ENCODE assay signal across 8 cellular contexts in the genomic region with DNA sequence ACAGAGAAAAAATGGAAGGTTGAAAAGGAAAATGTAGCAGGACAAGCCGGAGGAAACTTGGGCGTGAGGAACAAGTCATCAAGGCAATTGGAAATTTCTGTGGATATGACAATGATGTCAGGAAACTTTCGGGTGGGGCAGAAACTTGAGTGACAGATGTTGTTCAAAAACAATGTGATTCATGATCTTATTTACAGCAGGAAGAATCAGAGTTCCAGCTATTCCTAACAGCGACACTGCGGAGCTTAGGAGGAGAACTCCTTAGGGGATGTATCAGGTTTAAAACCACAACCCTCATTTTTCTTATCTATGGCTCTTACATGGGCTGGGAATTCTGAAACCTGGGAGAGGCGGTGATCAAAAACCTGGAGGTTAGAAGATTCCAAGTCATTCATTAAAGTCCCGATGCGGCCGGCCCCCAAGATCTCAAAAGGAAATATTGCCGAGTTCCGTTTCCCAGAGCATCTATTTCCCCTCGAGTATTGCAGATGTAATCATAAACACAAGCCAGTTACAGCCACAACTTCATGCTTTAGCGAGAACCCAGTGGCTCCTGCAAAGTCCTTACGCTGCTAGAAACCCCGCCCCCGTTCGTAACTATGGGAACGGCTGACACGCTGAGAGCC. TPM values are rescaled to one million over a fixed set of nuclear protein-coding genes. Genes with fewer than 3 reads are reported as not detected.
DNase-seq lines count a peak whose midpoint lies in the region; ATAC-seq, FAIRE-seq and TF ChIP-seq lines count a peak whose summit lies in the region.

No MANE protein-coding gene starts in this region.

- no peaks in the 10 kb centered on the region for H3K36me3 Mint-ChIP-seq in activated CD4-positive, alpha-beta T cell treated with anti-CD3 and anti-CD28 coated beads, Interleukin-2, amount 10 ng/mL, durations not matched to agents 7 days and 5 days (ENCODE audit: low read depth)
- peaks cover 6% of the 10 kb centered on the region for H3K36me3 Mint-ChIP-seq in astrocyte (ENCODE audit: low read depth, unreplicated experiment)

- H3K79me2 ChIP-seq in astrocyte (ENCODE audit: insufficient read depth, low read length) (peaks cover 13% of the 10 kb centered on the region), HepG2 (ENCODE audit: insufficient read depth, low read length) (no peaks in the 10 kb centered on the region)

- intact Hi-C loops in HepG2 (cut with micrococcal nuclease; ENCODE audit: unreplicated experiment): loop anchor here (2.0 kb wide), 2 partner anchors 43 to 469 kb away; no protein-coding TSS in a partner anchor

- H4K20me1 ChIP-seq in astrocyte (ENCODE audit: insufficient read depth, low read length): no peaks in the 10 kb centered on the region
- no peaks in the 10 kb centered on the region for H4K20me1 ChIP-seq in HepG2 (ENCODE audit: insufficient read depth, low read length)

- in situ Hi-C loops in HepG2 (cut with HindIII; ENCODE audit: extremely low pct_ligation_motif_present, low pct_unique_long_range_greater_than_20kb): no loop called here

- H3K4me1 Mint-ChIP-seq in activated CD4-positive, alpha-beta T cell treated with anti-CD3 and anti-CD28 coated beads, Interleukin-2, amount 10 ng/mL, durations not matched to agents 7 days and 5 days: peaks cover 22% of the 10 kb centered on the region
- H3K4me1 Mint-ChIP-seq in astrocyte (ENCODE audit: low read depth, unreplicated experiment): peaks cover 11% of the 10 kb centered on the region

- peak overlapping the region; percentile 54 for H3K9ac ChIP-seq in astrocyte (ENCODE audit: low read length)
- peak overlapping the region; percentile 20 for H3K9ac ChIP-seq in HepG2 (ENCODE audit: insufficient read depth, low read depth, low read length)

- H3K27ac Mint-ChIP-seq in activated CD4-positive, alpha-beta T cell treated with anti-CD3 and anti-CD28 coated beads, Interleukin-2, amount 10 ng/mL, durations not matched to agents 7 days and 5 days: peak overlapping the region; percentile 74
- H3K27ac Mint-ChIP-seq in astrocyte (ENCODE audit: unreplicated experiment): peak overlapping the region; percentile 77

- H3K36me3 ChIP-seq in astrocyte (ENCODE audit: insufficient read depth, low read length): no peaks in the 10 kb centered on the region
- H3K36me3 ChIP-seq in HepG2 (replicated peaks in 1 of 2; ENCODE audit: control insufficient read depth in 1 of 2, insufficient read depth in 2 of 2, low read length in 2 of 2): no peaks in the 10 kb centered on the region
- no peaks in the 10 kb centered on the region for H3K36me3 ChIP-seq in thymus (ENCODE audit: control insufficient read depth, insufficient read depth)

- BruUV-seq in HepG2 (replicated peaks; lab: Mats Ljungman, UMichigan): no TSS peak

- H2AFZ ChIP-seq in astrocyte (ENCODE audit: low read depth, low read length) (peak overlapping the region; percentile 43), HepG2 (ENCODE audit: low read length) (no peak overlapping the region)

- H3K27ac ChIP-seq in astrocyte (ENCODE audit: low read depth, low read length): no peak overlapping the region
- no peak overlapping the region for H3K27ac ChIP-seq in HepG2 (ENCODE audit: extremely low read length, insufficient read depth, low read length)
- peak overlapping the region; percentile 70 for H3K27ac ChIP-seq in thymus (ENCODE audit: low read depth)

- H3K4me3 ChIP-seq in astrocyte (ENCODE audit: insufficient read depth, low read depth, low read length) (peak overlapping the region; percentile 52), HepG2 (replicated peaks in 1 of 3; ENCODE audit: insufficient read depth in 1 of 3, low read depth in 2 of 3, low read length in 3 of 3) (peak overlapping the region; percentile 16 to 51 (median 19); a peak in 5 of 6 replicates), thymus (ENCODE audit: low read length) (peak overlapping the region; percentile 40)

- H3K9me3 Mint-ChIP-seq in activated CD4-positive, alpha-beta T cell treated with anti-CD3 and anti-CD28 coated beads, Interleukin-2, amount 10 ng/mL, durations not matched to agents 7 days and 5 days: no peaks in the 10 kb centered on the region
- no peaks in the 10 kb centered on the region for H3K9me3 Mint-ChIP-seq in astrocyte (ENCODE audit: unreplicated experiment)

- FAIRE-seq in astrocyte (lab: Jason Lieb, UNC) (no peak), HepG2 (lab: Jason Lieb, UNC) (no peak)

- H3K27me3 Mint-ChIP-seq in activated CD4-positive, alpha-beta T cell treated with anti-CD3 and anti-CD28 coated beads, Interleukin-2, amount 10 ng/mL, durations not matched to agents 7 days and 5 days: peaks cover 13% of the 10 kb centered on the region
- H3K27me3 Mint-ChIP-seq in astrocyte (ENCODE audit: low read depth, unreplicated experiment): no peaks in the 10 kb centered on the region

- TF ChIP-seq RAD21 in HepG2 (CRISPR knock-in tag; IDR thresholded peaks at IDR 0.05): no peak

- CTCF ChIA-PET in activated CD4-positive, alpha-beta T cell treated with anti-CD3 and anti-CD28 coated beads, Interleukin-2, amount 10 ng/mL, durations not matched to agents 7 days and 5 days (lab: Charles Lee): interaction anchor here (1.2 kb wide), 1 partner anchor 10 kb away, joined by 3 read pairs; no protein-coding TSS in a partner anchor
- CTCF ChIA-PET in HepG2 (lab: Yijun Ruan, JAX; ENCODE audit: low intra/inter-chr PET ratio, low total read pairs): no interaction called here

- 7% methylated on average over 19 of the region's 19 CpGs for WGBS in HepG2 (ENCODE audit: low lambda C conversion rate)
- 10% methylated on average over 19 of the region's 19 CpGs for WGBS in thymus

- H3K27me3 ChIP-seq in astrocyte (ENCODE audit: insufficient read depth, low read length): no peaks in the 10 kb centered on the region
- no peaks in the 10 kb centered on the region for H3K27me3 ChIP-seq in HepG2 (ENCODE audit: control insufficient read depth in 1 of 2, insufficient read depth in 2 of 2, low read length in 2 of 2)
- H3K27me3 ChIP-seq in thymus (ENCODE audit: control insufficient read depth, insufficient read depth): no peaks in the 10 kb centered on the region

- TF ChIP-seq EP300 in HepG2 (IDR thresholded peaks at IDR 0.05; ENCODE audit: low read depth in 2 of 2, low read length in 2 of 2) (no peak), HepG2 (CRISPR knock-in tag; IDR thresholded peaks at IDR 0.05; ENCODE audit: borderline replicate concordance) (no peak)

- no peak for DNase-seq in activated CD4-positive, alpha-beta T cell treated with anti-CD3 and anti-CD28 coated beads, Interleukin-2, amount 10 ng/mL, durations not matched to agents 7 days and 5 days
- DNase-seq in activated CD4-positive, alpha-beta T cell treated with anti-CD3 and anti-CD28 coated beads for 48 hours: no peak
- DNase-seq in astrocyte (ENCODE audit: low read depth): no peak
- no peak for DNase-seq in HepG2 (ENCODE audit: low spot score)
- no peak for DNase-seq in stimulated activated CD4-positive, alpha-beta T cell treated with anti-CD3 and anti-CD28 coated beads, Interleukin-15, amount 100 ng/mL, for 24 hours
- no peak for DNase-seq in medulla oblongata (ENCODE audit: extremely low spot score)

- ATAC-seq in HepG2: no peak
- no peak for ATAC-seq in HG02885 (IDR thresholded peaks at IDR 0.05; ENCODE audit: poor library complexity, unreplicated experiment)

- POLR2A ChIA-PET in activated CD4-positive, alpha-beta T cell treated with anti-CD3 and anti-CD28 coated beads, Interleukin-2, amount 10 ng/mL, durations not matched to agents 7 days and 5 days (lab: Charles Lee): no interaction called here
- POLR2A ChIA-PET in HepG2 (lab: Yijun Ruan, JAX): no interaction called here

- peaks cover 5% of the 10 kb centered on the region for H3K4me1 ChIP-seq in astrocyte (ENCODE audit: insufficient read depth, low read length)
- H3K4me1 ChIP-seq in HepG2 (ENCODE audit: insufficient read depth, low read length): peaks cover 30% of the 10 kb centered on the region
- peaks cover 7% of the 10 kb centered on the region for H3K4me1 ChIP-seq in thymus (ENCODE audit: control insufficient read depth, insufficient read depth, low read length)

- TF ChIP-seq CTCF in astrocyte (IDR thresholded peaks at IDR 0.05; ENCODE audit: insufficient read depth, low read depth, low read length): no peak
- no peak for TF ChIP-seq CTCF in HepG2 (CRISPR knock-in tag; IDR thresholded peaks at IDR 0.05)

- peak overlapping the region; percentile 66 for H3K4me3 Mint-ChIP-seq in activated CD4-positive, alpha-beta T cell treated with anti-CD3 and anti-CD28 coated beads, Interleukin-2, amount 10 ng/mL, durations not matched to agents 7 days and 5 days
- peak overlapping the region; percentile 84 for H3K4me3 Mint-ChIP-seq in astrocyte (ENCODE audit: unreplicated experiment)

- peak overlapping the region; percentile 83 for H3K4me2 ChIP-seq in astrocyte (ENCODE audit: low read length)
- peak overlapping the region; percentile 71 for H3K4me2 ChIP-seq in HepG2 (ENCODE audit: low read depth, low read length)

- TF ChIP-seq POLR2A in HepG2 (IDR thresholded peaks at IDR 0.05; ENCODE audit: insufficient read depth in 1 of 2, low read depth in 2 of 2, low read length in 2 of 2): no peak

- no peaks in the 10 kb centered on the region for H3K9me3 ChIP-seq in astrocyte (ENCODE audit: insufficient read depth, low read depth, low read length)
- H3K9me3 ChIP-seq in HepG2 (ENCODE audit: low read length): no peaks in the 10 kb centered on the region
- H3K9me3 ChIP-seq in thymus (ENCODE audit: control insufficient read depth): no peaks in the 10 kb centered on the region

RNA-seq across cellular contexts. Expression of a gene that starts 0.7 kb away (rescaled TPM):
- under 1 TPM; 0.52 to 0.56 TPM for total RNA-seq in activated CD4-positive, alpha-beta T cell treated with anti-CD3 and anti-CD28 coated beads, Interleukin-2, amount 10 ng/mL, durations not matched to agents 7 days and 5 days
- 30.4 and 42.4 TPM in 2 replicates for total RNA-seq in astrocyte
- 1.5 and 2.5 TPM in 2 replicates for total RNA-seq in HepG2 (2016; rRNA removed; fragmentation: Illumina TruSeq; extraction: Trizol)
- 0.18 and 0.30 TPM in 2 replicates for total RNA-seq in HepG2 (2016; cell fraction: cytosol; rRNA removed; fragmentation: Illumina TruSeq; extraction: Trizol; ENCODE audit: low read depth)
- total RNA-seq in HepG2 (2016; cell fraction: insoluble cytoplasmic fraction; rRNA removed; fragmentation: Illumina TruSeq; extraction: Trizol): 1.7 and 2.0 TPM in 2 replicates
- 1.1 and 1.2 TPM in 2 replicates for total RNA-seq in HepG2 (2016; cell fraction: membrane; rRNA removed; fragmentation: Illumina TruSeq; extraction: Trizol)
- 1.5 TPM in 2 replicates for total RNA-seq in HepG2 (2016; cell fraction: nucleus; rRNA removed; fragmentation: Illumina TruSeq; extraction: Trizol)
- polyA plus RNA-seq in HepG2 (2011; rRNA removed): 2.5 and 3.8 TPM in 2 replicates
- 1.4 and 3.1 TPM in 2 replicates for polyA plus RNA-seq in HepG2 (2011; cell fraction: cytosol; rRNA removed)
- polyA plus RNA-seq in HepG2 (2011; cell fraction: nucleus; rRNA removed): 1.7 and 3.4 TPM in 2 replicates
- polyA plus RNA-seq in HepG2 (2012): 4.3 and 5.4 TPM in 2 replicates
- 0.14 and 0.15 TPM in 2 replicates for polyA plus RNA-seq in HepG2 (2016; cell fraction: cytosol; fragmentation: Illumina TruSeq; extraction: Trizol; ENCODE audit: low read depth)
- 2.0 and 2.1 TPM in 2 replicates for polyA plus RNA-seq in HepG2 (2016; cell fraction: insoluble cytoplasmic fraction; fragmentation: Illumina TruSeq; extraction: Trizol; ENCODE audit: low read depth)
- polyA plus RNA-seq in HepG2 (2016; cell fraction: membrane; fragmentation: Illumina TruSeq; extraction: Trizol; ENCODE audit: low read depth): 0.53 and 0.56 TPM in 2 replicates
- polyA plus RNA-seq in HepG2 (2016; cell fraction: nucleus; fragmentation: Illumina TruSeq; extraction: Trizol; ENCODE audit: insufficient read depth, low read depth): 1.4 and 1.8 TPM in 2 replicates
- 2.0 TPM in 1 of 2 replicates, not detected in the other for polyA minus RNA-seq in HepG2 (2011; rRNA and poly(A)+ RNA removed; ENCODE audit: low replicate concordance)
- polyA minus RNA-seq in HepG2 (2011; cell fraction: cytosol; rRNA and poly(A)+ RNA removed): 1.6 and 2.5 TPM in 2 replicates
- polyA minus RNA-seq in HepG2 (2011; cell fraction: nucleus; rRNA and poly(A)+ RNA removed): 1.8 and 4.0 TPM in 2 replicates
- polyA plus RNA-seq in thymus: 13.3 TPM
